In the genomic region with DNA sequence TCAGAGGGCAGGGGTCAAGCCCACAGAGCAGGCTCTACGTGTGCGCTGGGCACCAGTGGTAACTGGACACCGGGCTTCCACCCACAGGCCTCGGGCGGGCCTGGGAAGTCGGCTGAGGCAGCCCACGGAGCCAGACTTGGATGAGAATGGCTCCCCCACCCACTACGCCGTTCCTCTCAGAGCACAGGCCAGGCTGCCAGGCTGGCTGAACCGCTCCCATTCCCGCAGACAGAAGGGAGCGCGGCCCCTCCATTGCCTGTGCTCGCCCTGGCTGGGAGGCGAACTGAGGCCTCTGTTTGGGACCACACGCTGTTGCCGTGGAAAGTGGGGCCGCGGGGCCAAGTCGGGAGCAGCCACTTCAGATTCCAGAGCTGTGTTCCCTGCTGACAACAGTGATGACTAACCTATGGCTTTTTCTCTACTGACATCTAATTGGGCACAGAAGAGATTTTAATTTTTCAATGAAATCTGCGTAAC, we compare ENCODE assay signal across 11 cellular contexts.
DNase-seq lines count a peak whose midpoint lies in the region; ATAC-seq and TF ChIP-seq lines count a peak whose summit lies in the region.
"Had no signal": no experiment of that assay in that cellular context is flagged by ENCODE, and none has a peak within 500 bp of the region (broad histone marks: within the 10 kb centered on the region; RNA-seq: fewer than 3 reads in every experiment).

No MANE protein-coding gene starts in this region.

- H3K4me2 ChIP-seq in osteoblast (ENCODE audit: insufficient read depth, low read length), result no peak overlapping the region

- TF ChIP-seq CTCF in fibroblast of the aortic adventitia (IDR thresholded peaks at IDR 0.05; ENCODE audit: insufficient read depth, low read length) (no peak), osteoblast (IDR thresholded peaks at IDR 0.05; ENCODE audit: extremely low read depth, low read depth, low read length) (no peak)

- no peaks in the 10 kb centered on the region for H3K9me3 ChIP-seq in osteoblast (ENCODE audit: low read depth, low read length)

- WGBS in urinary bladder, result 38% methylated on average over 21 of the region's 21 CpGs

- peaks cover 24 to 48% of the 10 kb centered on the region in 2 donors for H3K36me3 Mint-ChIP-seq in activated T-cell treated with anti-CD3 and anti-CD28 coated beads, Interleukin-2, amount 50 U/mL, for 72 hours (ENCODE audit: insufficient read depth in 2 of 2)
- H3K36me3 Mint-ChIP-seq in activated T-cell treated with anti-CD3 and anti-CD28 coated beads, Interleukin-2, amount 50 U/mL, for 4 hours (ENCODE audit: insufficient read depth), result peaks cover 57% of the 10 kb centered on the region

- H3K79me2 ChIP-seq in osteoblast (ENCODE audit: insufficient read depth, low read length), result peaks cover 98% of the 10 kb centered on the region

- peak overlapping the region; percentile 99 for H3K27ac ChIP-seq in osteoblast (ENCODE audit: low read depth, low read length)
- H3K27ac ChIP-seq in urinary bladder (ENCODE audit: low read depth), result peak overlapping the region; percentile 76

- peak overlapping the region; percentile 24 for H3K27ac Mint-ChIP-seq in activated T-cell treated with anti-CD3 and anti-CD28 coated beads, Interleukin-2, amount 50 U/mL, for 72 hours

- peaks cover 96% of the 10 kb centered on the region for H3K36me3 ChIP-seq in osteoblast (ENCODE audit: insufficient read depth, low read length)
- H3K36me3 ChIP-seq in urinary bladder (ENCODE audit: insufficient read depth), result peaks cover 8% of the 10 kb centered on the region

- no peaks in the 10 kb centered on the region for H3K27me3 Mint-ChIP-seq in activated T-cell treated with anti-CD3 and anti-CD28 coated beads, Interleukin-2, amount 50 U/mL, for 72 hours (ENCODE audit: low read depth)
- no peaks in the 10 kb centered on the region for H3K27me3 Mint-ChIP-seq in activated T-cell treated with anti-CD3 and anti-CD28 coated beads, Interleukin-2, amount 50 U/mL, for 4 hours (ENCODE audit: low read depth)

- H4K20me1 ChIP-seq in osteoblast (ENCODE audit: insufficient read depth, low read length), result peaks cover 29% of the 10 kb centered on the region

- ATAC-seq in activated T-cell treated with anti-CD3 and anti-CD28 coated beads, Interleukin-2, amount 50 U/mL, for 72 hours (replicated peaks in 1 of 2), result no peak
- ATAC-seq in activated T-cell treated with anti-CD3 and anti-CD28 coated beads, Interleukin-2, amount 50 U/mL, for 4 hours, result no peak
- ATAC-seq in GM21360 (IDR thresholded peaks at IDR 0.05; ENCODE audit: unreplicated experiment), result no peak
- no peak for ATAC-seq in GM19035 (IDR thresholded peaks at IDR 0.05; ENCODE audit: unreplicated experiment)

- H3K9me3 Mint-ChIP-seq in activated T-cell treated with anti-CD3 and anti-CD28 coated beads, Interleukin-2, amount 50 U/mL, for 72 hours, result no peaks in the 10 kb centered on the region
- H3K9me3 Mint-ChIP-seq in activated T-cell treated with anti-CD3 and anti-CD28 coated beads, Interleukin-2, amount 50 U/mL, for 4 hours, result no peaks in the 10 kb centered on the region

- no peak overlapping the region for H3K4me3 Mint-ChIP-seq in activated T-cell treated with anti-CD3 and anti-CD28 coated beads, Interleukin-2, amount 50 U/mL, for 72 hours
- H3K4me3 Mint-ChIP-seq in activated T-cell treated with anti-CD3 and anti-CD28 coated beads, Interleukin-2, amount 50 U/mL, for 4 hours, result no peak overlapping the region

- peaks cover 18% of the 10 kb centered on the region for H3K4me1 Mint-ChIP-seq in activated T-cell treated with anti-CD3 and anti-CD28 coated beads, Interleukin-2, amount 50 U/mL, for 72 hours (ENCODE audit: low read depth)
- peaks cover 22% of the 10 kb centered on the region for H3K4me1 Mint-ChIP-seq in activated T-cell treated with anti-CD3 and anti-CD28 coated beads, Interleukin-2, amount 50 U/mL, for 4 hours (ENCODE audit: low read depth)

- H3K4me1 ChIP-seq in osteoblast (ENCODE audit: insufficient read depth, low read length) (peaks cover 55% of the 10 kb centered on the region), urinary bladder (ENCODE audit: insufficient read depth) (peaks cover 3% of the 10 kb centered on the region)

- no peaks in the 10 kb centered on the region for H3K27me3 ChIP-seq in osteoblast (ENCODE audit: insufficient read depth, low read length)

- no peak for DNase-seq in activated T-cell treated with anti-CD3 and anti-CD28 coated beads, Interleukin-2, amount 50 U/mL, for 72 hours
- no peak for DNase-seq in activated T-cell treated with anti-CD3 and anti-CD28 coated beads, Interleukin-2, amount 50 U/mL, for 4 hours
- DNase-seq in fibroblast of the aortic adventitia (ENCODE audit: low read depth) (peak; percentile 82), osteoblast (ENCODE audit: insufficient read length, low spot score, missing footprints) (peak; percentile 93), hippocampal formation (lab: John Stamatoyannopoulos, UW) (no peak)
- DNase-seq: ACHN; NCI-H1417; stimulated activated CD4-positive, alpha-beta T cell treated with anti-CD3 and anti-CD28 coated beads, Interleukin-4, amount 100 ng/mL, for 4 hours had no signal

- H2AFZ ChIP-seq in osteoblast (ENCODE audit: low read length), result no peak overlapping the region

- H3K4me3 ChIP-seq in fibroblast of the aortic adventitia (ENCODE audit: low read depth, low read length), result no peak overlapping the region
- H3K4me3 ChIP-seq in osteoblast (ENCODE audit: insufficient read depth, low read length), result no peak overlapping the region
- no peak overlapping the region for H3K4me3 ChIP-seq in urinary bladder (ENCODE audit: low read depth, low read length)

Comparison
In these comparisons a context has a peak if more than half of its experiments do, and no peak if none do; other contexts are left out.
1. DNase-seq: peak in fibroblast of the aortic adventitia (single experiment) and osteoblast (single experiment); none in activated T-cell treated with anti-CD3 and anti-CD28 coated beads, Interleukin-2, amount 50 U/mL, for 72 hours (0 of 2), activated T-cell treated with anti-CD3 and anti-CD28 coated beads, Interleukin-2, amount 50 U/mL, for 4 hours (single experiment) and hippocampal formation (0 of 2).